In the genomic region with DNA sequence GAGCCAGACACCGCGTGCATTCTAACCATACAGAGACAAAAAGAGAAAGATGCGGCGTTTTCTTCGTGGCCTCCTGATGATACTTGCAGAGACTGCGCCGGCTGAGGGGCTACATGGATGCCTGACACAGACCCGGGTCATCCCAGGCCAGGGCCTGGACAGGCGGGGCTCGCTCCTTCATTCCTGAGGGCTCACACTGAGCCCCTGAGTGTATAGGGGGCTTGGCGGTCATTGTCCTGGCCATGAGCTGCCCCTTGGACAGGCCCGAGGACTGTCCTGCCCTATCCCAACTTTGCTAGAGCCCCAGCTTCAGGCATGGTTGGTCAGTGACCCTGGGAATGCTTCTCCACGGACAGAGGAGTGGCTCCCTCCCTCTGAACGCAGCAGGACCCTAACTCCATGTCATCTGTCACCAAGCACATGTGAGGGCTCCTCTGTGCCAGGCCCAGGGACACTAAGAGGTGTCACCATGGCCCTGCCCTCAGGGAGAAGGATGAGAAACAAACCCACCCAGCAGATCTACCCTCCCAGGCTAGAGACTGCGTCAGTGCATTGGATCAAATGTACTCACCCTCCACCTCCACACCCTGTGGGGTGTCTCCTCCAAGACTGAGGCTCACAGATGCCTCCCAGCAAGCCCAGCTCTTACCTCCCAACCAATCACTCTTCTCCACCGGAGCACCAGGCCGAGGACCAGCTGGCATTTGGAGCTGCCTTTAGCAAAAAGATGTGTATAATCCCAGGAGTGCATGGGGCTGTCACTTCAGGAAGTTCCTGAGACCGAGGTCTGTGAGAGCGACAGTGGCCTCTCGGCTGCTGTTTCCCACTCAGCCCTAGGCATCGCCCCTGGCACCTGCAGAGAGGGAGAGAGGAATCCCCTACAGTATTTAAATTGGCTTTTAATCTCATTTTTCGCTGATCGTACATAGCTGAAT, we compare ENCODE assay signal across 25 cellular contexts.
DNase-seq lines count a peak whose midpoint lies in the region; TF ChIP-seq lines count a peak whose summit lies in the region.
"Had no signal": no experiment of that assay in that cellular context is flagged by ENCODE, and none has a peak within 500 bp of the region (broad histone marks: within the 10 kb centered on the region; RNA-seq: fewer than 3 reads in every experiment).

No MANE protein-coding gene starts in this region.

- H3K4me1 ChIP-seq in HEK293 (ENCODE audit: control insufficient read depth, insufficient read depth, low read length) = no peaks in the 10 kb centered on the region
- H3K4me1 ChIP-seq in endodermal cell (ENCODE audit: control insufficient read depth, insufficient read depth, low read length) = no peaks in the 10 kb centered on the region
- H3K4me1 ChIP-seq: BE2C, HAP-1 had no signal

- H3K9me3 Mint-ChIP-seq in activated T-cell treated with anti-CD3 and anti-CD28 coated beads, Interleukin-2, amount 50 U/mL, for 24 hours = no peaks in the 10 kb centered on the region
- no peaks in the 10 kb centered on the region for H3K9me3 Mint-ChIP-seq in endodermal cell
- H3K9me3 Mint-ChIP-seq: CD8-positive, alpha-beta memory T cell; GM23338; IgD-negative memory B cell had no signal

- H3K36me3 Mint-ChIP-seq in activated T-cell treated with anti-CD3 and anti-CD28 coated beads, Interleukin-2, amount 50 U/mL, for 24 hours (ENCODE audit: low read depth) = no peaks in the 10 kb centered on the region
- H3K36me3 Mint-ChIP-seq in endodermal cell (ENCODE audit: low read depth) = no peaks in the 10 kb centered on the region
- H3K36me3 Mint-ChIP-seq: CD14-positive monocyte; CD8-positive, alpha-beta memory T cell; IgD-negative memory B cell had no signal

- H3K4me3 ChIP-seq in HEK293 (ENCODE audit: low read depth, low read length) (no peak overlapping the region), endodermal cell (ENCODE audit: low read length) (no peak overlapping the region)
- H3K4me3 ChIP-seq: GM23338, HAP-1, SK-N-MC had no signal

- H3K4me3 Mint-ChIP-seq in activated T-cell treated with anti-CD3 and anti-CD28 coated beads, Interleukin-2, amount 50 U/mL, for 24 hours = no peak overlapping the region
- H3K4me3 Mint-ChIP-seq in endodermal cell = no peak overlapping the region
- H3K4me3 Mint-ChIP-seq: CD14-positive monocyte; CD8-positive, alpha-beta memory T cell; GM23338 had no signal

- H3K27ac ChIP-seq in HEK293 (ENCODE audit: extremely low read depth, low read depth, low read length) (no peak overlapping the region), endodermal cell (ENCODE audit: low read depth, low read length) (no peak overlapping the region)
- H3K27ac ChIP-seq: 22Rv1, HL-60, KMS-11, SK-N-MC had no signal

- no peaks in the 10 kb centered on the region for H3K27me3 Mint-ChIP-seq in activated T-cell treated with anti-CD3 and anti-CD28 coated beads, Interleukin-2, amount 50 U/mL, for 24 hours
- H3K27me3 Mint-ChIP-seq in endodermal cell (ENCODE audit: insufficient read depth) = peaks cover 8% of the 10 kb centered on the region
- H3K27me3 Mint-ChIP-seq: CD8-positive, alpha-beta memory T cell; IgD-negative memory B cell had no signal

- peaks cover 3% of the 10 kb centered on the region for H3K4me1 Mint-ChIP-seq in activated T-cell treated with anti-CD3 and anti-CD28 coated beads, Interleukin-2, amount 50 U/mL, for 24 hours (ENCODE audit: low read depth)
- H3K4me1 Mint-ChIP-seq in endodermal cell = peaks cover 16% of the 10 kb centered on the region
- H3K4me1 Mint-ChIP-seq: CD14-positive monocyte, IgD-negative memory B cell had no signal

- H3K9me3 ChIP-seq in HEK293 (ENCODE audit: control insufficient read depth, insufficient read depth, low read depth, low read length) = no peaks in the 10 kb centered on the region
- H3K9me3 ChIP-seq in endodermal cell (ENCODE audit: control insufficient read depth, low read length) = no peaks in the 10 kb centered on the region
- H3K9me3 ChIP-seq: BE2C, HAP-1 had no signal

- no peak overlapping the region for H3K9ac ChIP-seq in endodermal cell (ENCODE audit: extremely low read depth, low read length, poor library complexity, severe bottlenecking)
- H3K9ac ChIP-seq: KMS-11 had no signal

- POLR2A ChIA-PET in HEK293 (lab: Yijun Ruan, JAX) = no interaction called here

- peak; percentile 15 for DNase-seq in activated T-cell treated with anti-CD3 and anti-CD28 coated beads, Interleukin-2, amount 50 U/mL, for 24 hours
- DNase-seq in activated T-cell treated with anti-CD3 and anti-CD28 coated beads, Interleukin-2, amount 50 U/mL, for 48 hours = no peak
- peak; percentile 34 for DNase-seq in endodermal cell
- DNase-seq in retina = peak; percentile 57
- DNase-seq in NCI-H1436 (lab: John Stamatoyannopoulos, UW) = no peak
- DNase-seq in DMS153 (lab: John Stamatoyannopoulos, UW) = no peak
- DNase-seq in DMS 273 treated with DMSO at 0.1 percent for 48 hours (lab: John Stamatoyannopoulos, UW) = no peak
- DNase-seq: BE2C; CD8-positive, alpha-beta memory T cell; NCI-H1048; NCI-H1417; NCI-H1694 treated with DMSO at 0.1 percent for 48 hours; NCI-H2081; NCI-H2227 treated with DMSO at 0.1 percent for 48 hours; NCI-H526 treated with DMSO at 0.1 percent for 48 hours; SIG-M5 had no signal

- WGBS in endodermal cell (ENCODE audit: insufficient coverage in 1 of 2, insufficient read length in 1 of 2), 2 experiments = 91 to 95% methylated on average over 9 to 23 of the region's 23 CpGs

- H3K27me3 ChIP-seq in endodermal cell (ENCODE audit: control insufficient read depth, insufficient read depth, low read length, poor library complexity, severe bottlenecking) = no peaks in the 10 kb centered on the region
- H3K27me3 ChIP-seq: BE2C had no signal

- TF ChIP-seq CTCF in HEK293 (tag by site-specific recombination; IDR thresholded peaks at IDR 0.05) (no peak), endodermal cell (conservative IDR thresholded peaks at IDR 0.05) (no peak)

- H3K36me3 ChIP-seq in HEK293 (ENCODE audit: control insufficient read depth in 2 of 2, insufficient read depth in 1 of 2, low read length in 2 of 2) (no peaks in the 10 kb centered on the region), endodermal cell (ENCODE audit: control insufficient read depth, insufficient read depth, low read length) (no peaks in the 10 kb centered on the region)
- H3K36me3 ChIP-seq: BE2C, HAP-1 had no signal

- no peak overlapping the region for H3K27ac Mint-ChIP-seq in activated T-cell treated with anti-CD3 and anti-CD28 coated beads, Interleukin-2, amount 50 U/mL, for 24 hours
- H3K27ac Mint-ChIP-seq in endodermal cell = no peak overlapping the region
- H3K27ac Mint-ChIP-seq: CD14-positive monocyte, GM23338 had no signal

- CTCF ChIA-PET in HEK293 (lab: Yijun Ruan, JAX) = interaction anchor here (0.6 kb wide), 1 partner anchor 42 kb away, joined by 3 read pairs; no protein-coding TSS in a partner anchor

TF ChIP-seq in HEK293, 187 proteins besides CTCF, POLR2A, EP300 and RAD21:
- no peak for TF ChIP-seq WT1 (tag by site-specific recombination; IDR thresholded peaks at IDR 0.05)
- peak; percentile 58 for TF ChIP-seq GLIS1 (tag by site-specific recombination; IDR thresholded peaks at IDR 0.05)
- TF ChIP-seq ZNF585B (tag by site-specific recombination; IDR thresholded peaks at IDR 0.05) = no peak
- TF ChIP-seq ZNF664 (tag by site-specific recombination; IDR thresholded peaks at IDR 0.05) = no peak
- TF ChIP-seq, protein P1, sequence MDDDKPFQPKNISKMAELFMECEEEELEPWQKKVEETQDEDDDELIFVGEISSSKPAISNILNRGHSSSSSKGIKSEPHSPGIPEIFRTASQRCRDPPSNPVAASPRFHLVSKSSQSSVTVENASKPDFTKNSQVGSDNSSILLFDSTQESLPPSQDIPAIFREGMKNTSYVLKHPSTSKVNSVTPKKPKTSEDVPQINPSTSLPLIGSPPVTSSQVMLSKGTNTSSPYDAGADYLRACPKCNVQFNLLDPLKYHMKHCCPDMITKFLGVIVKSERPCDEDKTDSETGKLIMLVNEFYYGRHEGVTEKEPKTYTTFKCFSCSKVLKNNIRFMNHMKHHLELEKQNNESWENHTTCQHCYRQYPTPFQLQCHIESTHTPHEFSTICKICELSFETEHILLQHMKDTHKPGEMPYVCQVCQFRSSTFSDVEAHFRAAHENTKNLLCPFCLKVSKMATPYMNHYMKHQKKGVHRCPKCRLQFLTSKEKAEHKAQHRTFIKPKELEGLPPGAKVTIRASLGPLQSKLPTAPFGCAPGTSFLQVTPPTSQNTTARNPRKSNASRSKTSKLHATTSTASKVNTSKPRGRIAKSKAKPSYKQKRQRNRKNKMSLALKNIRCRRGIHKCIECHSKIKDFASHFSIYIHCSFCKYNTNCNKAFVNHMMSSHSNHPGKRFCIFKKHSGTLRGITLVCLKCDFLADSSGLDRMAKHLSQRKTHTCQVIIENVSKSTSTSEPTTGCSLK (tag by site-specific recombination; IDR thresholded peaks at IDR 0.05) = no peak
- TF ChIP-seq SP7 (tag by site-specific recombination; IDR thresholded peaks at IDR 0.05) = no peak
- TF ChIP-seq KLF8 (tag by site-specific recombination; IDR thresholded peaks at IDR 0.05) = no peak

Comparison
In these comparisons a context has a peak if more than half of its experiments do, and no peak if none do; other contexts are left out.
1. DNase-seq: peak in activated T-cell treated with anti-CD3 and anti-CD28 coated beads, Interleukin-2, amount 50 U/mL, for 24 hours (single experiment), endodermal cell (single experiment) and retina (single experiment); none in activated T-cell treated with anti-CD3 and anti-CD28 coated beads, Interleukin-2, amount 50 U/mL, for 48 hours (0 of 2), NCI-H1436 (single experiment), DMS153 (single experiment) and DMS 273 treated with DMSO at 0.1 percent for 48 hours (single experiment).